ENCODE assay signal across 8 cellular contexts in genomic region chr10:132446661-132447445, GRCh38. TPM values are rescaled to one million over a fixed set of nuclear protein-coding genes. Genes with fewer than 3 reads are reported as not detected.
DNase-seq lines count a peak whose midpoint lies in the region; ATAC-seq and TF ChIP-seq lines count a peak whose summit lies in the region.

No MANE protein-coding gene starts in this region.

- no peaks in the 10 kb centered on the region for H3K9me3 ChIP-seq in lower lobe of right lung

- no peaks in the 10 kb centered on the region for H3K27me3 Mint-ChIP-seq in T-cell

- CTCF ChIA-PET in AG04449 (lab: Yijun Ruan, JAX) (interaction anchor here (0.6 to 1.4 kb wide), 14 partner anchors 9 to 224 kb away, joined by 3 to 6 read pairs (median 3); no protein-coding TSS in a partner anchor), T-cell (lab: Charles Lee) (interaction anchor here (0.6 to 0.7 kb wide), 2 partner anchors 26 to 59 kb away, joined by 3 read pairs; no protein-coding TSS in a partner anchor)

- intact Hi-C loops in lower lobe of right lung (cut with DNase I): no loop called here

- peaks cover 49% of the 10 kb centered on the region for H3K4me1 ChIP-seq in lower lobe of right lung

- peak overlapping the region; percentile 88 for H3K27ac ChIP-seq in lower lobe of right lung

- H3K27me3 ChIP-seq in lower lobe of right lung (ENCODE audit: low read depth): no peaks in the 10 kb centered on the region

- H3K36me3 ChIP-seq in lower lobe of right lung: no peaks in the 10 kb centered on the region

- in situ Hi-C loops in KBM-7 (cut with MboI; ENCODE audit: low pct_unique_long_range_greater_than_20kb, low sequenced_read_pairs): no loop called here

- peak overlapping the region; percentile 58 to 74 (median 68) for H3K4me3 Mint-ChIP-seq in T-cell

- peak overlapping the region; percentile 98 to 99 for H3K27ac Mint-ChIP-seq in T-cell

- POLR2A ChIA-PET in AG04449 (lab: Yijun Ruan, JAX): interaction anchor here (0.9 to 1.5 kb wide), 3 partner anchors 25 to 54 kb away, joined by 3 to 4 read pairs (median 3); no protein-coding TSS in a partner anchor
- POLR2A ChIA-PET in T-cell (lab: Charles Lee): interaction anchor here (0.6 kb wide), 2 partner anchors 26 to 825 kb away, joined by 3 to 5 read pairs; no protein-coding TSS in a partner anchor

- TF ChIP-seq CTCF in AG04449 (IDR thresholded peaks at IDR 0.05; ENCODE audit: insufficient read depth, low read length, missing control alignments) (peak; percentile 67), lower lobe of right lung (IDR thresholded peaks at IDR 0.05) (peak; percentile 60)

- DNase-seq in AG04449 (ENCODE audit: low read depth, low spot score) (no peak), GM19238 (ENCODE audit: insufficient read length, low spot score) (peak; percentile 62), KBM-7 (peak; percentile 86), T-cell (peak; percentile 29 to 71 (median 57)), amniotic epithelial cell (ENCODE audit: low read depth) (peak; percentile 67), lower lobe of right lung (peak; percentile 88), 8988T (no peak)
- peak; percentile 65 for DNase-seq in stimulated activated CD8-positive, alpha-beta memory T cell treated with anti-CD3 and anti-CD28 coated beads, Interleukin-4, amount 100 ng/mL, for 24 hours (ENCODE audit: low read depth)

- H3K4me1 Mint-ChIP-seq in T-cell: peaks cover 42 to 53% (median 46%) of the 10 kb centered on the region in 3 donors

- ATAC-seq in T-cell (replicated peaks in 1 of 4) (peak; percentile 43 to 71 (median 70)), lower lobe of right lung (peak; percentile 81 to 84)

- H3K9me3 Mint-ChIP-seq in T-cell: no peaks in the 10 kb centered on the region

- no peaks in the 10 kb centered on the region for H3K36me3 Mint-ChIP-seq in T-cell

- H3K4me3 ChIP-seq in AG04449 (ENCODE audit: low read depth, low read length) (no peak overlapping the region), lower lobe of right lung (peak overlapping the region; percentile 33)

RNA-seq across cellular contexts. Expression of gene PWWP2B, which starts 49.9 kb away (rescaled TPM):
- 10 to 100 TPM; 11.5 to 15.3 (median 13.6) TPM for total RNA-seq in T-cell
- total RNA-seq in lower lobe of right lung: 25.2 TPM

Comparison
In these comparisons a context has a peak if more than half of its experiments do, and no peak if none do; other contexts are left out.
1. DNase-seq: peak in GM19238 (single experiment), KBM-7 (single experiment), T-cell (34 of 34), amniotic epithelial cell (single experiment), lower lobe of right lung (single experiment) and stimulated activated CD8-positive, alpha-beta memory T cell treated with anti-CD3 and anti-CD28 coated beads, Interleukin-4, amount 100 ng/mL, for 24 hours (single experiment); none in AG04449 (single experiment) and 8988T (single experiment).